Comparison of ENCODE assay signal across 12 cellular contexts in genomic region chr6:167239470-167239869, GRCh38. TPM values are rescaled to one million over a fixed set of nuclear protein-coding genes. Genes with fewer than 3 reads are reported as not detected.
"Had no signal": no experiment of that assay in that cellular context is flagged by ENCODE, and none has a peak within 500 bp of the region (broad histone marks: within the 10 kb centered on the region; RNA-seq: fewer than 3 reads in every experiment).

No MANE protein-coding gene starts in this region.

RNA-seq across cellular contexts. Expression of gene UNC93A, which starts 51.6 kb away (rescaled TPM):
- total RNA-seq: activated CD4-positive, alpha-beta memory T cell treated with anti-CD3 and anti-CD28 coated beads, Interleukin-2, amount 10 ng/mL, durations not matched to agents 7 days and 5 days; activated CD4-positive, alpha-beta T cell treated with anti-CD3 and anti-CD28 coated beads for 36 hours; activated CD4-positive, alpha-beta T cell treated with anti-CD3 and anti-CD28 coated beads, Interleukin-2, amount 10 ng/mL, durations not matched to agents 7 days and 5 days; activated CD8-positive, alpha-beta memory T cell treated with anti-CD3 and anti-CD28 coated beads, Interleukin-2, amount 10 ng/mL, durations not matched to agents 7 days and 5 days; activated CD8-positive, alpha-beta T cell treated with anti-CD3 and anti-CD28 coated beads, Interleukin-2, amount 10 ng/mL, durations not matched to agents 7 days and 5 days; activated naive CD8-positive, alpha-beta T cell treated with anti-CD3 and anti-CD28 coated beads, Interleukin-2, amount 10 ng/mL, durations not matched to agents 7 days and 5 days; activated T-helper 2 cell treated with anti-CD3 and anti-CD28 coated beads, Interferon-gamma antibody, Interleukin-2, Interleukin-4, amounts not matched to agents 10 μg/mL and 5 μg/mL and 100 μg/mL, durations not matched to agents 14 hours and 24 hours and 36 hours; ascending aorta; breast epithelium; cardiac septum; cerebellum had no signal
- polyA plus RNA-seq: adipose tissue had no signal
